In the genomic region with DNA sequence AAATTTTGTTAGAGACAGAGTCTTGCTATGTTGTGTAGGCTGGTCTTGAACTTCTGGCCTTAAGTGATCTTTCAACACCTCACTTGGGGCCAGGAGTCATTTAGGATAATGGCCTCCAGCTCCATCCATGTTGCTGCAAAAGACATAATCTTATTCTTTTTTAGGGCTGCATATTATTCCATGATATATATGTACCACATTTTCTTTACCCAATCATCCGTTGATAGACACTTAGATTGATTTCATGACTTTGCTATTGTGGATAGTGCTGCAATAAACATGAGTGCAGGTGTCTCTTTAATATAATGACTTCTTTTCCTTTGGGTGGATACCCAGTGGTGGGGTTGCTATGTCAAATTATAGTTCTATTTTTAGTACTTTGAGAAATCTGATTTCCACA, we compare ENCODE assay signal across 32 cellular contexts.
DNase-seq lines count a peak whose midpoint lies in the region; ATAC-seq, FAIRE-seq and TF ChIP-seq lines count a peak whose summit lies in the region.
"Had no signal": no experiment of that assay in that cellular context is flagged by ENCODE, and none has a peak within 500 bp of the region (broad histone marks: within the 10 kb centered on the region; RNA-seq: fewer than 3 reads in every experiment).

No MANE protein-coding gene starts in this region.

- CTCF ChIA-PET in SK-N-SH (lab: Yijun Ruan, JAX): no interaction called here
- CTCF ChIA-PET in K562 (lab: Yijun Ruan, JAX; ENCODE audit: low intra/inter-chr PET ratio): no interaction called here

- H3K4me2 ChIP-seq in SK-N-SH (no peak overlapping the region), K562 (ENCODE audit: insufficient read depth, low read length) (no peak overlapping the region)
- H3K4me2 ChIP-seq: A549; BLaER1; BLaER1 treated with 17β-estradiol and CSF1 and Interleukin-3, amounts not matched to agents 10 nM and 100 nM had no signal

- DNase-seq in SK-N-SH (no peak), D721Med (ENCODE audit: insufficient read length, low spot score) (no peak), K562 (ENCODE audit: extremely low read depth in 1 of 4, low spot score in 3 of 4) (no peak), uterus (no peak)
- DNase-seq: 8988T; ACHN; AML-193; BE2C; C1 segment of cervical spinal cord; Caco-2; Calu3; CD4-positive, alpha-beta memory T cell; CD4-positive, alpha-beta T cell; CD4-positive, CD25-positive, alpha-beta regulatory T cell; CD8-positive, alpha-beta memory T cell; CD8-positive, alpha-beta T cell; COR-L47; DMS 273 treated with DMSO at 0.1 percent for 48 hours; DMS153; DMS53; DMS79; DMS79 treated with DMSO at 0.1 percent for 48 hours; DND-41; EL had no signal

- POLR2A ChIA-PET in SK-N-SH (lab: Yijun Ruan, JAX) (no interaction called here), K562 (lab: Yijun Ruan, JAX) (no interaction called here)

- no peaks in the 10 kb centered on the region for H3K27me3 ChIP-seq in SK-N-SH (ENCODE audit: insufficient read depth)
- no peaks in the 10 kb centered on the region for H3K27me3 ChIP-seq in K562 (ENCODE audit: control insufficient read depth in 2 of 2, insufficient read depth in 2 of 2, low read length in 2 of 2)
- no peaks in the 10 kb centered on the region for H3K27me3 ChIP-seq in uterus
- H3K27me3 ChIP-seq: BE2C; BLaER1; BLaER1 treated with 17β-estradiol and CSF1 and Interleukin-3, amounts not matched to agents 10 nM and 100 nM had no signal

- H3K79me2 ChIP-seq in SK-N-SH (ENCODE audit: insufficient read depth) (no peaks in the 10 kb centered on the region), K562 (ENCODE audit: control insufficient read depth, insufficient read depth, low read length) (no peaks in the 10 kb centered on the region)

- intact Hi-C loops in K562 (cut with micrococcal nuclease): no loop called here
- intact Hi-C loops in uterus (cut with DNase I; ENCODE audit: low total_unique reads): no loop called here

- TF ChIP-seq RAD21 in SK-N-SH (IDR thresholded peaks at IDR 0.05; ENCODE audit: low read length) (no peak), K562 (CRISPR knock-in tag; conservative IDR thresholded peaks at IDR 0.05 in 1 of 2, IDR thresholded peaks at IDR 0.05 in 1 of 2) (no peak)

- no peaks in the 10 kb centered on the region for H3K4me1 ChIP-seq in SK-N-SH (ENCODE audit: control insufficient read depth in 1 of 2, insufficient read depth in 2 of 2, low read depth in 1 of 2, low read length in 1 of 2)
- peaks cover 0 to 8% of the 10 kb centered on the region in 2 experiments; a peak in 2 of 5 replicates for H3K4me1 ChIP-seq in K562 (replicated peaks in 1 of 2; ENCODE audit: control insufficient read depth in 2 of 2, insufficient read depth in 2 of 2, low read length in 2 of 2)
- H3K4me1 ChIP-seq in uterus: no peaks in the 10 kb centered on the region
- H3K4me1 ChIP-seq: A549; BE2C; BLaER1; BLaER1 treated with 17β-estradiol and CSF1 and Interleukin-3, amounts not matched to agents 10 nM and 100 nM; Caco-2 had no signal

- no peaks in the 10 kb centered on the region for H3K9me2 ChIP-seq in SK-N-SH

- TF ChIP-seq EP300 in SK-N-SH (IDR thresholded peaks at IDR 0.05; ENCODE audit: borderline replicate concordance in 1 of 2, low read depth in 1 of 2, low read length in 1 of 2) (no peak), K562 (IDR thresholded peaks at IDR 0.05; ENCODE audit: low read length) (no peak)

- in situ Hi-C loops in K562 (cut with MboI): no loop called here

- H3K27ac ChIP-seq in SK-N-SH (ENCODE audit: low read depth in 2 of 2, low read length in 1 of 2) (no peak overlapping the region), K562 (ENCODE audit: extremely low read depth, low read depth, low read length) (no peak overlapping the region), uterus (no peak overlapping the region)
- H3K27ac ChIP-seq: 22Rv1; A549; BLaER1; BLaER1 treated with 17β-estradiol and CSF1 and Interleukin-3, amounts not matched to agents 10 nM and 100 nM; C4-2B had no signal

- no peaks in the 10 kb centered on the region for H3F3A ChIP-seq in SK-N-SH (replicated peaks; ENCODE audit: insufficient read depth)

- H3K4me3 ChIP-seq in SK-N-SH (ENCODE audit: low read depth in 2 of 2, low read length in 1 of 2) (no peak overlapping the region), K562 (no peak overlapping the region), uterus (no peak overlapping the region)
- H3K4me3 ChIP-seq: A549; BLaER1; BLaER1 treated with 17β-estradiol and CSF1 and Interleukin-3, amounts not matched to agents 10 nM and 100 nM had no signal

- ATAC-seq in SK-N-SH treated with all-trans-retinoic acid at 6 μM for 48 hours (no peak), K562 (no peak), GM18502 (IDR thresholded peaks at IDR 0.05; ENCODE audit: poor library complexity, unreplicated experiment) (no peak)
- ATAC-seq: A549; CD8-positive, alpha-beta T cell had no signal

- no peak overlapping the region for H2AFZ ChIP-seq in SK-N-SH (ENCODE audit: low read depth)
- no peak overlapping the region for H2AFZ ChIP-seq in K562 (ENCODE audit: low read depth, low read length)

- H3K9me3 ChIP-seq in SK-N-SH (no peaks in the 10 kb centered on the region), K562 (replicated peaks; ENCODE audit: control insufficient read depth, insufficient read depth, low read depth, low read length) (no peaks in the 10 kb centered on the region), uterus (no peaks in the 10 kb centered on the region)
- H3K9me3 ChIP-seq: A549, BE2C, Caco-2 had no signal

- TF ChIP-seq CTCF in SK-N-SH (IDR thresholded peaks at IDR 0.05) (no peak), D721Med (IDR thresholded peaks at IDR 0.05; ENCODE audit: insufficient read depth, missing control alignments) (no peak), K562 (IDR thresholded peaks at IDR 0.05 in 2 of 3, conservative IDR thresholded peaks at IDR 0.05 in 1 of 3; ENCODE audit: insufficient read depth in 2 of 3, low read depth in 1 of 3, low read length in 3 of 3) (no peak), uterus (IDR thresholded peaks at IDR 0.05) (no peak)

- H3K36me3 ChIP-seq in SK-N-SH (replicated peaks in 1 of 2; ENCODE audit: control insufficient read depth in 1 of 2, insufficient read depth in 2 of 2, low read length in 1 of 2) (no peaks in the 10 kb centered on the region), K562 (ENCODE audit: control insufficient read depth, insufficient read depth, low read length) (no peaks in the 10 kb centered on the region), uterus (no peaks in the 10 kb centered on the region)
- H3K36me3 ChIP-seq: BE2C; BLaER1; BLaER1 treated with 17β-estradiol and CSF1 and Interleukin-3, amounts not matched to agents 10 nM and 100 nM had no signal

- H3K9ac ChIP-seq in SK-N-SH (no peak overlapping the region), K562 (ENCODE audit: insufficient read depth in 1 of 2, low read depth in 2 of 2, low read length in 2 of 2) (no peak overlapping the region)
- H3K9ac ChIP-seq: BLaER1; BLaER1 treated with 17β-estradiol and CSF1 and Interleukin-3, amounts not matched to agents 10 nM and 100 nM had no signal

- TF ChIP-seq POLR2A in K562 (conservative IDR thresholded peaks at IDR 0.05) (no peak), uterus (IDR thresholded peaks at IDR 0.05) (no peak)

- FAIRE-seq in D721Med (lab: Jason Lieb, UNC) (peak; percentile 6), K562 (lab: Jason Lieb, UNC) (no peak)
- FAIRE-seq: A204.1, A549 had no signal

- H3K9me1 ChIP-seq in K562 (ENCODE audit: control insufficient read depth, insufficient read depth, low read length): no peaks in the 10 kb centered on the region

- 9% methylated on average over 1 of the region's 1 CpG for WGBS in SK-N-SH (ENCODE audit: low lambda C conversion rate)
- WGBS in K562 (ENCODE audit: insufficient coverage, low coverage, missing lambda C conversion rate): 0% methylated on average over 1 of the region's 1 CpG

- no TSS peak for BruUV-seq in K562 (replicated peaks; lab: Mats Ljungman, UMichigan)

- H4K20me1 ChIP-seq in SK-N-SH (ENCODE audit: insufficient read depth): no peaks in the 10 kb centered on the region
- no peaks in the 10 kb centered on the region for H4K20me1 ChIP-seq in K562 (replicated peaks; ENCODE audit: control insufficient read depth, insufficient read depth, low read length)
- H4K20me1 ChIP-seq: BLaER1; BLaER1 treated with 17β-estradiol and CSF1 and Interleukin-3, amounts not matched to agents 10 nM and 100 nM had no signal

TF ChIP-seq in SK-N-SH, 30 proteins besides CTCF, POLR2A, EP300 and RAD21 (continues in another document):
- TF ChIP-seq SIN3A (IDR thresholded peaks at IDR 0.05; ENCODE audit: borderline replicate concordance, low read depth, low read length) (no peak), JUND (IDR thresholded peaks at IDR 0.05) (no peak), ELF1 (IDR thresholded peaks at IDR 0.05) (no peak), CHD2 (IDR thresholded peaks at IDR 0.05; ENCODE audit: low read length, partially characterized antibody) (no peak)

TF ChIP-seq in K562, 482 proteins besides CTCF, POLR2A, EP300 and RAD21:
- TF ChIP-seq FOXK1 (CRISPR knock-in tag; IDR thresholded peaks at IDR 0.05; ENCODE audit: borderline replicate concordance) (no peak), ELF2 (CRISPR knock-in tag; IDR thresholded peaks at IDR 0.05) (no peak), BDP1 (IDR thresholded peaks at IDR 0.05; ENCODE audit: insufficient read depth, insufficient read length) (no peak), HLTF (IDR thresholded peaks at IDR 0.05) (no peak), RBM25 (IDR thresholded peaks at IDR 0.05; ENCODE audit: low read depth, low read length, severe bottlenecking) (peak; percentile 9), GATAD2B (IDR thresholded peaks at IDR 0.05; ENCODE audit: borderline replicate concordance) (no peak), XRCC3 (IDR thresholded peaks at IDR 0.05) (no peak), RBM22 (IDR thresholded peaks at IDR 0.05; ENCODE audit: low read depth, low read length, poor library complexity, severe bottlenecking) (no peak), ZNF764 (CRISPR knock-in tag; IDR thresholded peaks at IDR 0.05; ENCODE audit: low read depth) (no peak), OTX1 (CRISPR knock-in tag; IDR thresholded peaks at IDR 0.05) (no peak), STAG1 (CRISPR knock-in tag; IDR thresholded peaks at IDR 0.05; ENCODE audit: borderline replicate concordance) (no peak), FOXP1 (CRISPR knock-in tag; IDR thresholded peaks at IDR 0.05) (no peak), ZNF146 (CRISPR knock-in tag; IDR thresholded peaks at IDR 0.05; ENCODE audit: unreplicated experiment) (peak; percentile 52), TCF15 (CRISPR knock-in tag; IDR thresholded peaks at IDR 0.05) (no peak)
TF ChIP-seq in K562: peak in this region for 2.
